ENCODE assay signal across 2 cellular contexts in genomic region chr14:61190341-61190740, GRCh38.
TF ChIP-seq lines count a peak whose summit lies in the region.

No MANE protein-coding gene starts in this region.

TF ChIP-seq in IMR-90, 13 proteins besides CTCF, POLR2A, EP300 and RAD21:
- TF ChIP-seq CEBPB (IDR thresholded peaks at IDR 0.05; ENCODE audit: low read depth, low read length) (no peak), NFE2L2 (IDR thresholded peaks at IDR 0.05; ENCODE audit: low read depth, low read length) (no peak), ELK1 (IDR thresholded peaks at IDR 0.05; ENCODE audit: borderline replicate concordance, low read depth, low read length) (no peak), SMC3 (IDR thresholded peaks at IDR 0.05; ENCODE audit: low read depth, low read length) (no peak), BHLHE40 (IDR thresholded peaks at IDR 0.05; ENCODE audit: low read depth, low read length) (no peak), MAFK (IDR thresholded peaks at IDR 0.05; ENCODE audit: low read depth, low read length) (no peak), FOS (IDR thresholded peaks at IDR 0.05; ENCODE audit: low read depth, low read length) (no peak), CHD1 (IDR thresholded peaks at IDR 0.05; ENCODE audit: low read depth, low read length) (no peak), MAZ (IDR thresholded peaks at IDR 0.05; ENCODE audit: borderline replicate concordance, low read depth, low read length) (no peak), RCOR1 (IDR thresholded peaks at IDR 0.05; ENCODE audit: insufficient replicate concordance, low read length) (no peak), MXI1 (IDR thresholded peaks at IDR 0.05; ENCODE audit: borderline replicate concordance, low read depth, low read length) (no peak), RFX5 (IDR thresholded peaks at IDR 0.05; ENCODE audit: low read depth, low read length) (no peak), USF2 (IDR thresholded peaks at IDR 0.05; ENCODE audit: low read depth, low read length) (no peak)

TF ChIP-seq in H1, 55 proteins besides CTCF, POLR2A, EP300 and RAD21:
- TF ChIP-seq EGR1 (IDR thresholded peaks at IDR 0.05; ENCODE audit: borderline replicate concordance, low read depth, low read length) (no peak), E2F6 (IDR thresholded peaks at IDR 0.05) (no peak), KDM1A (IDR thresholded peaks at IDR 0.05; ENCODE audit: borderline replicate concordance, low read length) (no peak), FOSL1 (IDR thresholded peaks at IDR 0.05; ENCODE audit: insufficient read depth, low read depth, low read length) (no peak), GTF2F1 (IDR thresholded peaks at IDR 0.05; ENCODE audit: borderline replicate concordance, low read depth, low read length) (no peak), CEBPB (IDR thresholded peaks at IDR 0.05; ENCODE audit: low read depth, low read length) (no peak), CTBP2 (IDR thresholded peaks at IDR 0.05; ENCODE audit: borderline replicate concordance, insufficient read depth, insufficient read length, low read length) (no peak), ATF2 (IDR thresholded peaks at IDR 0.05; ENCODE audit: low read length) (no peak), CHD2 (IDR thresholded peaks at IDR 0.05; ENCODE audit: low read length) (no peak), MAX (IDR thresholded peaks at IDR 0.05) (no peak), KDM4A (IDR thresholded peaks at IDR 0.05; ENCODE audit: low read depth, low read length, severe bottlenecking) (no peak), ASH2L (IDR thresholded peaks at IDR 0.05; ENCODE audit: low read length) (no peak), SIX5 (IDR thresholded peaks at IDR 0.05; ENCODE audit: low read depth, low read length) (no peak), USF2 (IDR thresholded peaks at IDR 0.05; ENCODE audit: low read length) (no peak), KDM5A (IDR thresholded peaks at IDR 0.05; ENCODE audit: low read length) (no peak), SAP30 (IDR thresholded peaks at IDR 0.05; ENCODE audit: insufficient read depth, insufficient replicate concordance, low read length) (no peak)
